ENCODE assay signal across 19 cellular contexts in the genomic region with DNA sequence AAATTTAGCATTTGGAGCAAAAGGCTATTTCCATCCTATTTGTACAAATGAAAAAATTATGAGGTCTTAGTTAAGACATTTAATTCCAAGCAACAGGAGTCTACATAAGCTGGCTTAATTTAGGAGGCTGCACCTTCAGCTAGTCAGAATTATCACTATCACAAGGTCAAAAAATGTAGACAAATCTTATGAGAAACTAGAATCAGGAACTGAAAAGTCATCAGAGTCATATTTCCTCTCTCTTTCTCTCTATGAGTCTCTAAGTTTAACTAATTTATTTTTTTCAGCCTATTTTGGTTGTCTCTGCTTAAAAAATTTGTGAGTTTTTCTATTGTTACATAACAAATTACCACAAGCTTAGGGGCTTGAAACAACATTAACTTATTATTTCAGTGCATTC.
"Had no signal": no experiment of that assay in that cellular context is flagged by ENCODE, and none has a peak within 500 bp of the region (broad histone marks: within the 10 kb centered on the region; RNA-seq: fewer than 3 reads in every experiment).

No MANE protein-coding gene starts in this region.

- H3K4me3 ChIP-seq: ascending aorta, thyroid gland had no signal

- H3K9me3 ChIP-seq: ascending aorta, neutrophil, thyroid gland had no signal

- DNase-seq: activated CD4-positive, CD25-positive, alpha-beta regulatory T cell treated with anti-CD3 and anti-CD28 coated beads, Interleukin-2, amount 50 U/mL, for 72 hours; activated naive CD4-positive, alpha-beta T cell treated with anti-CD3 and anti-CD28 coated beads for 36 hours; activated naive CD8-positive, alpha-beta T cell treated with anti-CD3 and anti-CD28 coated beads, Interleukin-2, amount 50 U/mL, for 24 hours; activated T-cell treated with anti-CD3 and anti-CD28 coated beads for 4 hours; foreskin melanocyte; head of caudate nucleus; immature natural killer cell; mesenchymal stem cell; natural killer cell; posterior cingulate gyrus; retina; stimulated activated CD4-positive, alpha-beta T cell treated with anti-CD3 and anti-CD28 coated beads, Interleukin-12 subunit alpha, Interleukin-12 subunit beta, amount 100 ng/mL, for 4 hours; stimulated activated CD4-positive, alpha-beta T cell treated with anti-CD3 and anti-CD28 coated beads, Interleukin-2, amount 100 ng/mL, for 24 hours; thyroid gland had no signal

- H3K36me3 ChIP-seq: ascending aorta, neutrophil, thyroid gland had no signal

- H3K4me1 ChIP-seq: ascending aorta, thyroid gland had no signal

- H3K27me3 ChIP-seq: ascending aorta, neutrophil, thyroid gland had no signal

- ATAC-seq: activated naive CD8-positive, alpha-beta T cell treated with anti-CD3 and anti-CD28 coated beads, Interleukin-2, amount 50 U/mL, for 24 hours; natural killer cell had no signal

- H3K27ac ChIP-seq: ascending aorta, epithelial cell of prostate, neutrophil, thyroid gland had no signal

- FAIRE-seq: bronchial epithelial cell, urothelium cell line had no signal
